26 cellular contexts compared by ENCODE assay signal in genomic region chr14:102644523-102644922, GRCh38. TPM values are rescaled to one million over a fixed set of nuclear protein-coding genes. Genes with fewer than 3 reads are reported as not detected.
DNase-seq lines count a peak whose midpoint lies in the region; ATAC-seq, FAIRE-seq and TF ChIP-seq lines count a peak whose summit lies in the region.
"Had no signal": no experiment of that assay in that cellular context is flagged by ENCODE, and none has a peak within 500 bp of the region (broad histone marks: within the 10 kb centered on the region; RNA-seq: fewer than 3 reads in every experiment).

No MANE protein-coding gene starts in this region.

- H3K4me1 ChIP-seq in endothelial cell of umbilical vein (ENCODE audit: control insufficient read depth, extremely low read depth, insufficient read depth, low read length) (peaks cover 8% of the 10 kb centered on the region), SJCRH30 (no peaks in the 10 kb centered on the region)

- peaks cover 52% of the 10 kb centered on the region for H3K4me1 Mint-ChIP-seq in stimulated activated naive CD8-positive, alpha-beta T cell treated with anti-CD3 and anti-CD28 coated beads, Interleukin-15, Interleukin-2, amounts not matched to agents 100 ng/mL and 50 ng/mL, for 24 hours (ENCODE audit: low read depth)
- peaks cover 53% of the 10 kb centered on the region for H3K4me1 Mint-ChIP-seq in stimulated activated naive CD8-positive, alpha-beta T cell treated with anti-CD3 and anti-CD28 coated beads, Interleukin-15, amount 100 ng/mL, for 72 hours

- H3K9me3 ChIP-seq in endothelial cell of umbilical vein (replicated peaks; ENCODE audit: control insufficient read depth, insufficient read depth, low read length) (no peaks in the 10 kb centered on the region), SJCRH30 (replicated peaks) (no peaks in the 10 kb centered on the region; the same call in 1 of the 2 replicates)
- H3K9me3 ChIP-seq: lower lobe of right lung, MG63, vagina had no signal

- no peaks in the 10 kb centered on the region for H3K36me3 Mint-ChIP-seq in stimulated activated naive CD8-positive, alpha-beta T cell treated with anti-CD3 and anti-CD28 coated beads, Interleukin-15, Interleukin-2, amounts not matched to agents 100 ng/mL and 50 ng/mL, for 24 hours (ENCODE audit: low read depth)
- H3K36me3 Mint-ChIP-seq: immature natural killer cell had no signal

- TF ChIP-seq CTCF in endothelial cell of umbilical vein (IDR thresholded peaks at IDR 0.05; ENCODE audit: extremely low read depth in 1 of 2, insufficient read depth in 1 of 2, low read depth in 1 of 2, low read length in 2 of 2) (no peak), brain microvascular endothelial cell (IDR thresholded peaks at IDR 0.05; ENCODE audit: low read depth, low read length, missing control alignments) (no peak)

- TF ChIP-seq POLR2A in endothelial cell of umbilical vein (IDR thresholded peaks at IDR 0.05; ENCODE audit: low read depth, low read length): no peak

- no peak overlapping the region for H3K27ac ChIP-seq in endothelial cell of umbilical vein (ENCODE audit: insufficient read depth, low read depth, low read length)
- H3K27ac ChIP-seq in brain microvascular endothelial cell: no peak overlapping the region
- H3K27ac ChIP-seq in SJCRH30: no peak overlapping the region
- H3K27ac ChIP-seq: lower lobe of right lung, vagina had no signal

- H3K4me2 ChIP-seq in endothelial cell of umbilical vein (ENCODE audit: insufficient read depth, low read length): no peak overlapping the region

- no TSS peak for BruUV-seq in endothelial cell of umbilical vein (replicated peaks; lab: Mats Ljungman, UMichigan)

- in situ Hi-C loops in brain microvascular endothelial cell (cut with HindIII; ENCODE audit: low pct_ligation_motif_present, low sequenced_read_pairs): no loop called here

- no peak overlapping the region for H2AFZ ChIP-seq in endothelial cell of umbilical vein (ENCODE audit: low read depth, low read length)

- FAIRE-seq in endothelial cell of umbilical vein (lab: Jason Lieb, UNC): peak; percentile 37
- FAIRE-seq: D721Med, HTR-8/SVneo had no signal

- H3K27me3 Mint-ChIP-seq in stimulated activated naive CD8-positive, alpha-beta T cell treated with anti-CD3 and anti-CD28 coated beads, Interleukin-15, Interleukin-2, amounts not matched to agents 100 ng/mL and 50 ng/mL, for 24 hours: no peaks in the 10 kb centered on the region
- H3K27me3 Mint-ChIP-seq in stimulated activated naive CD8-positive, alpha-beta T cell treated with anti-CD3 and anti-CD28 coated beads, Interleukin-15, amount 100 ng/mL, for 72 hours: no peaks in the 10 kb centered on the region
- H3K27me3 Mint-ChIP-seq: brain had no signal

- H3K9me1 ChIP-seq in endothelial cell of umbilical vein (replicated peaks; ENCODE audit: control insufficient read depth, extremely low read depth, insufficient read depth, low read length): no peaks in the 10 kb centered on the region

- no peaks in the 10 kb centered on the region for H3K36me3 ChIP-seq in endothelial cell of umbilical vein (ENCODE audit: control insufficient read depth in 2 of 2, extremely low read depth in 1 of 2, insufficient read depth in 2 of 2, low read length in 2 of 2)
- H3K36me3 ChIP-seq in brain microvascular endothelial cell (replicated peaks): no peaks in the 10 kb centered on the region
- H3K36me3 ChIP-seq in SJCRH30: no peaks in the 10 kb centered on the region
- H3K36me3 ChIP-seq: lower lobe of right lung, MG63, vagina had no signal

- POLR2A ChIA-PET in endothelial cell of umbilical vein (lab: Charles Lee): no interaction called here

- H3K9ac ChIP-seq in endothelial cell of umbilical vein (replicated peaks; ENCODE audit: extremely low read depth, insufficient read depth, low read length): no peak overlapping the region

- H3K79me2 ChIP-seq in endothelial cell of umbilical vein (ENCODE audit: control insufficient read depth, insufficient read depth, low read length): peaks cover 74% of the 10 kb centered on the region

- intact Hi-C loops in endothelial cell of umbilical vein (cut with micrococcal nuclease): no loop called here

- CTCF ChIA-PET in endothelial cell of umbilical vein (lab: Charles Lee): interaction anchor here (0.9 to 1.6 kb wide), 6 partner anchors 9 to 50 kb away, joined by 3 to 6 read pairs (median 4); no protein-coding TSS in a partner anchor

- no peaks in the 10 kb centered on the region for H3K9me3 Mint-ChIP-seq in stimulated activated naive CD8-positive, alpha-beta T cell treated with anti-CD3 and anti-CD28 coated beads, Interleukin-15, Interleukin-2, amounts not matched to agents 100 ng/mL and 50 ng/mL, for 24 hours
- no peaks in the 10 kb centered on the region for H3K9me3 Mint-ChIP-seq in stimulated activated naive CD8-positive, alpha-beta T cell treated with anti-CD3 and anti-CD28 coated beads, Interleukin-15, amount 100 ng/mL, for 72 hours
- H3K9me3 Mint-ChIP-seq: immature natural killer cell; neural crest cell; T-helper 1 cell treated with Interleukin-12 subunit alpha and Interleukin-12 subunit beta and Interleukin-4 antibody, amounts not matched to agents 30 μg/mL and 1 μg/mL, for 36 hours had no signal

- H3K27ac Mint-ChIP-seq in stimulated activated naive CD8-positive, alpha-beta T cell treated with anti-CD3 and anti-CD28 coated beads, Interleukin-15, Interleukin-2, amounts not matched to agents 100 ng/mL and 50 ng/mL, for 24 hours: peak overlapping the region; percentile 76
- H3K27ac Mint-ChIP-seq in stimulated activated naive CD8-positive, alpha-beta T cell treated with anti-CD3 and anti-CD28 coated beads, Interleukin-15, amount 100 ng/mL, for 72 hours: no peak overlapping the region
- H3K27ac Mint-ChIP-seq: T-helper 1 cell treated with Interleukin-12 subunit alpha and Interleukin-12 subunit beta and Interleukin-4 antibody, amounts not matched to agents 30 μg/mL and 1 μg/mL, for 36 hours had no signal

- no peak for ATAC-seq in stimulated activated naive CD8-positive, alpha-beta T cell treated with anti-CD3 and anti-CD28 coated beads, Interleukin-15, amount 100 ng/mL, for 72 hours
- ATAC-seq in HG02678 (IDR thresholded peaks at IDR 0.05; ENCODE audit: unreplicated experiment): no peak
- ATAC-seq: lower lobe of right lung had no signal

- DNase-seq in stimulated activated naive CD8-positive, alpha-beta T cell treated with anti-CD3 and anti-CD28 coated beads, Interleukin-15, amount 100 ng/mL, for 72 hours: no peak
- DNase-seq in NOMO-1 treated with dmso at 0.1 percent for 144 hours (lab: John Stamatoyannopoulos, UW; ENCODE audit: unreplicated experiment) (peak; percentile 16), endothelial cell of umbilical vein (ENCODE audit: low read depth, low spot score) (no peak), brain microvascular endothelial cell (no peak), HuH-7 (ENCODE audit: low spot score) (no peak), SJCRH30 (no peak)
- DNase-seq: activated CD4-positive, CD25-positive, alpha-beta regulatory T cell treated with anti-CD3 and anti-CD28 coated beads, Interleukin-2, amount 50 U/mL, for 72 hours; activated CD8-positive, alpha-beta memory T cell treated with anti-CD3 and anti-CD28 coated beads, Interleukin-2, amount 50 U/mL, for 48 hours; activated naive CD4-positive, alpha-beta T cell treated with anti-CD3 and anti-CD28 coated beads, Interleukin-2, amount 50 U/mL, for 16 hours; dermis blood vessel endothelial cell; GF-D8; glutamatergic neuron; HCEC 1CT; immature natural killer cell; lower lobe of right lung; MG63; NCI-H524 treated with DMSO at 0.1 percent for 48 hours; stimulated activated CD4-positive, alpha-beta T cell treated with anti-CD3 and anti-CD28 coated beads, Interleukin-15, amount 100 ng/mL, for 24 hours had no signal

- no peaks in the 10 kb centered on the region for H4K20me1 ChIP-seq in endothelial cell of umbilical vein (replicated peaks; ENCODE audit: control insufficient read depth, extremely low read depth, insufficient read depth, low read length)

- no peak overlapping the region for H3K4me3 ChIP-seq in endothelial cell of umbilical vein (replicated peaks in 1 of 3; ENCODE audit: insufficient read depth in 1 of 3, low read depth in 1 of 3, low read length in 3 of 3)
- no peak overlapping the region for H3K4me3 ChIP-seq in brain microvascular endothelial cell (ENCODE audit: low read depth, low read length)
- H3K4me3 ChIP-seq in SJCRH30: no peak overlapping the region
- H3K4me3 ChIP-seq: lower lobe of right lung, MG63, vagina had no signal

- H3K4me3 Mint-ChIP-seq in stimulated activated naive CD8-positive, alpha-beta T cell treated with anti-CD3 and anti-CD28 coated beads, Interleukin-15, Interleukin-2, amounts not matched to agents 100 ng/mL and 50 ng/mL, for 24 hours: no peak overlapping the region
- no peak overlapping the region for H3K4me3 Mint-ChIP-seq in stimulated activated naive CD8-positive, alpha-beta T cell treated with anti-CD3 and anti-CD28 coated beads, Interleukin-15, amount 100 ng/mL, for 72 hours
- H3K4me3 Mint-ChIP-seq: brain; immature natural killer cell; neural crest cell; T-helper 1 cell treated with Interleukin-12 subunit alpha and Interleukin-12 subunit beta and Interleukin-4 antibody, amounts not matched to agents 30 μg/mL and 1 μg/mL, for 36 hours had no signal

- no peaks in the 10 kb centered on the region for H3K27me3 ChIP-seq in endothelial cell of umbilical vein (ENCODE audit: control insufficient read depth in 2 of 2, insufficient read depth in 2 of 2, low read length in 2 of 2)
- H3K27me3 ChIP-seq in brain microvascular endothelial cell (replicated peaks): no peaks in the 10 kb centered on the region
- no peaks in the 10 kb centered on the region for H3K27me3 ChIP-seq in SJCRH30
- H3K27me3 ChIP-seq: MG63, vagina had no signal

- dilution Hi-C loops in endothelial cell of umbilical vein (cut with MboI; ENCODE audit: extremely low pct_ligation_motif_present, low sequenced_read_pairs): no loop called here

TF ChIP-seq in endothelial cell of umbilical vein, 7 proteins besides CTCF, POLR2A, EP300 and RAD21 (continues in another document):
- TF ChIP-seq EZH2 (IDR thresholded peaks at IDR 0.05; ENCODE audit: borderline replicate concordance, low read depth, low read length, severe bottlenecking) (no peak), MYC (IDR thresholded peaks at IDR 0.05; ENCODE audit: low read depth, low read length) (no peak), FOS (IDR thresholded peaks at IDR 0.05; ENCODE audit: borderline replicate concordance, insufficient read depth, low read length) (no peak)

RNA-seq across cellular contexts. Expression of gene RCOR1, which starts 52.1 kb away (rescaled TPM):
- total RNA-seq in endothelial cell of umbilical vein: 31.8 and 32.2 TPM in 2 replicates
- polyA plus RNA-seq in endothelial cell of umbilical vein: 12.9 and 15.6 TPM in 2 replicates
- polyA plus RNA-seq in endothelial cell of umbilical vein (2011; cell fraction: cytosol; rRNA removed): 13.2 and 13.7 TPM in 2 replicates
- 21.3 and 26.5 TPM in 2 replicates for polyA plus RNA-seq in endothelial cell of umbilical vein (2011; cell fraction: nucleus; rRNA removed)
- 14.9 and 18.9 TPM in 2 replicates for polyA plus RNA-seq in endothelial cell of umbilical vein (2012)
- polyA minus RNA-seq in endothelial cell of umbilical vein: 27.1 and 28.8 TPM in 2 replicates
- polyA minus RNA-seq in endothelial cell of umbilical vein (2011; cell fraction: cytosol; rRNA and poly(A)+ RNA removed): 18.4 TPM
- polyA minus RNA-seq in endothelial cell of umbilical vein (2011; cell fraction: nucleus; rRNA and poly(A)+ RNA removed): 25.8 and 36.5 TPM in 2 replicates
- total RNA-seq in SJCRH30 (2014; rRNA removed; shearing (Covaris generic)): 16.7 and 18.2 TPM in 2 replicates
